ENCODE assay signal across 7 cellular contexts in the genomic region with DNA sequence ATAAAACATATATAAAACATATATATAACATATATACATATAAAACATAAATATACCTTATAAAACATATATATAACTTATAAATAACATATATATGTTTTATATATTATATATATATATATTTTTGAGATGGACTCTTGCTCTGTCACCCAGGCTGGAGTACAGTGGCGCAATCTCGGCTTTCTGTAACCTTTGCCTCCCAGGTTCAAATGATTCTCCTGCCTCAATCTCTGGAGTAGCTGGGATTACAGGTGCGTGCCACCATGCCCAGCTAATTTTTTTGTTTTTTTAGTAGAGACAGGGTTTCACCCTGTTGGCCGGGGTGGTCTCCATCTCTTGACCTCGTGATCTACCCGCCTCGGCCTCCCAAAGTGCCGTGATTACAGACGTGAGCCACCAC. TPM values are rescaled to one million over a fixed set of nuclear protein-coding genes. Genes with fewer than 3 reads are reported as not detected.
"Had no signal": no experiment of that assay in that cellular context is flagged by ENCODE, and none has a peak within 500 bp of the region (broad histone marks: within the 10 kb centered on the region; RNA-seq: fewer than 3 reads in every experiment).

No MANE protein-coding gene starts in this region.

RNA-seq across cellular contexts. Expression of gene AGXT2, which starts 54.0 kb away (rescaled TPM):
- total RNA-seq: GM23248, GM23338, H1, H4, H7, H9, HFFc6 had no signal
- polyA plus RNA-seq: GM23248, GM23338, H1 had no signal
